Comparison of ENCODE assay signal across 19 cellular contexts in genomic region chr6:56959938-56960337, GRCh38. TPM values are rescaled to one million over a fixed set of nuclear protein-coding genes. Genes with fewer than 3 reads are reported as not detected.
DNase-seq lines count a peak whose midpoint lies in the region; ATAC-seq and TF ChIP-seq lines count a peak whose summit lies in the region.
"Had no signal": no experiment of that assay in that cellular context is flagged by ENCODE, and none has a peak within 500 bp of the region (broad histone marks: within the 10 kb centered on the region; RNA-seq: fewer than 3 reads in every experiment).

No MANE protein-coding gene starts in this region.

- no peak overlapping the region for H3K4me3 ChIP-seq in heart right ventricle
- H3K4me3 ChIP-seq: uterus had no signal

- H3K4me1 ChIP-seq in foreskin keratinocyte = peaks cover 25% of the 10 kb centered on the region
- H3K4me1 ChIP-seq in heart right ventricle = peaks cover 0 to 10% (median 8%) of the 10 kb centered on the region in 9 donors
- H3K4me1 ChIP-seq: uterus had no signal

- intact Hi-C loops in heart right ventricle (cut with DNase I) = loop anchor here in 4 of 10 donors (5.0 to 10.0 kb wide), 3 partner anchors 55 to 357 kb away; partner anchors contain the start of gene PRIM2 (in 2 of the 4)

- H3K27ac ChIP-seq in foreskin keratinocyte (no peak overlapping the region), heart right ventricle (no peak overlapping the region)
- H3K27ac ChIP-seq: uterus had no signal

- 86 to 95% methylated on average over 4 of the region's 4 CpGs for WGBS in heart right ventricle, 2 donors

- no peaks in the 10 kb centered on the region for H3K36me3 ChIP-seq in heart right ventricle
- H3K36me3 ChIP-seq: uterus had no signal

- ATAC-seq in foreskin keratinocyte (peak; percentile 18), heart right ventricle (no peak), GM21529 (IDR thresholded peaks at IDR 0.05; ENCODE audit: unreplicated experiment) (no peak)
- ATAC-seq: esophagus mucosa; left ventricle myocardium superior; naive thymus-derived CD4-positive, alpha-beta T cell had no signal

- no peaks in the 10 kb centered on the region for H3K9me3 ChIP-seq in heart right ventricle
- H3K9me3 ChIP-seq: uterus had no signal

- H3K27me3 ChIP-seq in foreskin keratinocyte (no peaks in the 10 kb centered on the region), heart right ventricle (peaks cover 0 to 25% (median 9%) of the 10 kb centered on the region in 7 donors)
- H3K27me3 ChIP-seq: uterus had no signal

- peak; percentile 23 for DNase-seq in AG08395 (ENCODE audit: low spot score)
- peak; percentile 65 for DNase-seq in HT1080 (ENCODE audit: low read depth)
- DNase-seq in astrocyte of the hippocampus (ENCODE audit: low read depth, low spot score) = peak; percentile 34
- peak in 1 of 2 donors; percentile 62 for DNase-seq in foreskin keratinocyte
- no peak for DNase-seq in heart right ventricle
- DNase-seq in NCI-H128 (lab: John Stamatoyannopoulos, UW; ENCODE audit: unreplicated experiment) = no peak
- DNase-seq in OCI-M2 (lab: John Stamatoyannopoulos, UW; ENCODE audit: unreplicated experiment) = no peak
- DNase-seq: activated CD4-positive, CD25-positive, alpha-beta regulatory T cell; left ventricle myocardium superior; MM.1S; naive thymus-derived CD4-positive, alpha-beta T cell; NCI-H2081 treated with DMSO at 0.1 percent for 48 hours; NCI-H748 treated with DMSO at 0.1 percent for 48 hours; posterior cingulate gyrus; RPMI8226; uterus had no signal

- TF ChIP-seq CTCF in foreskin keratinocyte (conservative IDR thresholded peaks at IDR 0.05) (no peak), heart right ventricle (IDR thresholded peaks at IDR 0.05) (no peak)

RNA-seq across cellular contexts. Expression of gene BEND6, which starts 5.0 kb away (rescaled TPM):
- total RNA-seq in HT1080 (2014; rRNA removed; shearing (Covaris generic)) = 2.2 and 7.7 TPM in 2 replicates
- 1.1 and 1.2 TPM in 2 replicates for polyA plus RNA-seq in HT1080 (2015; cell fraction: cytosol; rRNA removed)
- polyA plus RNA-seq in HT1080 (2015; cell fraction: nucleus; rRNA removed) = 0.50 and 0.60 TPM in 2 replicates
- total RNA-seq in foreskin keratinocyte = 1.8 TPM in 2 replicates
- polyA plus RNA-seq in foreskin keratinocyte = 0.53 and 0.87 TPM in 2 replicates
- 1 to 10 TPM in 2 of 10 donors, under 1 TPM in 8; 0.07 to 1.8 (median 0.51) TPM for total RNA-seq in heart right ventricle
- under 1 TPM; 0.09 to 0.15 TPM for polyA plus RNA-seq in heart right ventricle
- total RNA-seq: HT-29 had no signal
- polyA plus RNA-seq: naive thymus-derived CD4-positive, alpha-beta T cell had no signal

Comparison
In these comparisons a context has a peak if more than half of its experiments do, and no peak if none do; other contexts are left out.
1. DNase-seq: peak in AG08395 (single experiment), HT1080 (single experiment) and astrocyte of the hippocampus (single experiment); none in heart right ventricle (0 of 2), NCI-H128 (single experiment) and OCI-M2 (single experiment).